7 cellular contexts compared by ENCODE assay signal in the genomic region with DNA sequence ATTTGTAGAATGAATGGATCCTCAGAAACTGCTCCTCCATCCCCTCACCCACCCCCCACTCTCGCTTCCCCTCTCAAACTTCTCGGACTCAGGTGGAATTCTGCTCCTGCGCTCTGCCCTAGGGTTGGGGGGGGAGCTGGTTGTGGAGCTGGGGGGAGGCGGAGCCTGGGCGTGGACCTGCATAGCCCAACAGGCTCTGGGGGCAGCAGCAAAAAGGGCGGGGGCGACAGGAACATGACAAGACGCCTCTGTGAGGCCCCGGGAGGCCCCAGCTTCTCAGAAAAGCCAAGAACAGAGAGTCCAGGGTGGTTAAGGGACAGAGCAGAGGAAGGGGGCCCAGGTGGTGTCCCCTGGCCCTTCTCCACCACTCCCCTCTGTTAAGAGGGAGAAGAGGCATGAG. TPM values are rescaled to one million over a fixed set of nuclear protein-coding genes. Genes with fewer than 3 reads are reported as not detected.
A peak's percentile ranks its signal among the peaks of the same experiment; 100 is the strongest.
DNase-seq lines count a peak whose midpoint lies in the region; TF ChIP-seq lines count a peak whose summit lies in the region.
"Had no signal": no experiment of that assay in that cellular context is flagged by ENCODE, and none has a peak within 500 bp of the region (broad histone marks: within the 10 kb centered on the region; RNA-seq: fewer than 3 reads in every experiment).

No MANE protein-coding gene starts in this region.

- H3K9me3 Mint-ChIP-seq in IgD-negative memory B cell: no peaks in the 10 kb centered on the region
- no peaks in the 10 kb centered on the region for H3K9me3 Mint-ChIP-seq in dendritic cell treated with granulocyte-macrophage colony-stimulating factor and Interleukin-4, amounts not matched to agents 40 ng/mL and 50 ng/mL, for 4 days

- H3K4me1 ChIP-seq in smooth muscle cell (ENCODE audit: low read depth): peaks cover 16% of the 10 kb centered on the region

- TF ChIP-seq CTCF in smooth muscle cell (IDR thresholded peaks at IDR 0.05; ENCODE audit: borderline replicate concordance, insufficient read depth, poor library complexity, severe bottlenecking): no peak

- H3K4me3 Mint-ChIP-seq in IgD-negative memory B cell: peak overlapping the region; percentile 72 to 97 (median 95)
- H3K4me3 Mint-ChIP-seq in dendritic cell treated with granulocyte-macrophage colony-stimulating factor and Interleukin-4, amounts not matched to agents 40 ng/mL and 50 ng/mL, for 4 days: peak overlapping the region; percentile 99

- no peaks in the 10 kb centered on the region for H3K9me3 ChIP-seq in smooth muscle cell (replicated peaks; ENCODE audit: low read depth)

- H3K4me1 Mint-ChIP-seq in IgD-negative memory B cell: peaks cover 20 to 30% (median 28%) of the 10 kb centered on the region in 3 donors
- H3K4me1 Mint-ChIP-seq in dendritic cell treated with granulocyte-macrophage colony-stimulating factor and Interleukin-4, amounts not matched to agents 40 ng/mL and 50 ng/mL, for 4 days (ENCODE audit: low read depth): peaks cover 66% of the 10 kb centered on the region

- H3K36me3 ChIP-seq in smooth muscle cell (ENCODE audit: low read depth): no peaks in the 10 kb centered on the region

- peaks cover 47% of the 10 kb centered on the region for H4K20me1 ChIP-seq in smooth muscle cell (ENCODE audit: low read depth)

- no peaks in the 10 kb centered on the region for H3K27me3 ChIP-seq in smooth muscle cell (ENCODE audit: low read depth)

- no peak overlapping the region for H3K9ac ChIP-seq in smooth muscle cell (ENCODE audit: low read depth)

- peaks cover 2% of the 10 kb centered on the region for H3K36me3 Mint-ChIP-seq in IgD-negative memory B cell
- H3K36me3 Mint-ChIP-seq in dendritic cell treated with granulocyte-macrophage colony-stimulating factor and Interleukin-4, amounts not matched to agents 40 ng/mL and 50 ng/mL, for 4 days (ENCODE audit: low read depth): peaks cover 87% of the 10 kb centered on the region

- H3K4me2 ChIP-seq in smooth muscle cell: peak overlapping the region; percentile 99

- peaks cover 31% of the 10 kb centered on the region for H3K79me2 ChIP-seq in smooth muscle cell (ENCODE audit: low read depth)

- H3K4me3 ChIP-seq in smooth muscle cell: peak overlapping the region; percentile 23

- no peak overlapping the region for H2AFZ ChIP-seq in smooth muscle cell (ENCODE audit: low read depth)

- DNase-seq in smooth muscle cell (lab: John Stamatoyannopoulos, UW; ENCODE audit: unreplicated experiment) (no peak), OCI-M1 (lab: John Stamatoyannopoulos, UW) (no peak), glomerular visceral epithelial cell (ENCODE audit: extremely low spot score) (no peak), foreskin melanocyte (no peak)
- DNase-seq: NCI-H446 had no signal

- intact Hi-C loops in dendritic cell treated with granulocyte-macrophage colony-stimulating factor and Interleukin-4, amounts not matched to agents 40 ng/mL and 50 ng/mL, for 4 days (cut with micrococcal nuclease): loop anchor here (5.0 to 10.0 kb wide), 2 partner anchors 67 to 229 kb away; partner anchors contain the start of gene POP7

- H3F3A ChIP-seq in smooth muscle cell (ENCODE audit: low read depth): no peaks in the 10 kb centered on the region

- no peaks in the 10 kb centered on the region for H3K27me3 Mint-ChIP-seq in IgD-negative memory B cell
- no peaks in the 10 kb centered on the region for H3K27me3 Mint-ChIP-seq in dendritic cell treated with granulocyte-macrophage colony-stimulating factor and Interleukin-4, amounts not matched to agents 40 ng/mL and 50 ng/mL, for 4 days

- WGBS in smooth muscle cell (ENCODE audit: low lambda C conversion rate): 67% methylated on average over 9 of the region's 9 CpGs

- no peak overlapping the region for H3K27ac ChIP-seq in smooth muscle cell (ENCODE audit: low read depth)

- H3K27ac Mint-ChIP-seq in IgD-negative memory B cell: peak overlapping the region; percentile 51 to 74 (median 71)
- H3K27ac Mint-ChIP-seq in dendritic cell treated with granulocyte-macrophage colony-stimulating factor and Interleukin-4, amounts not matched to agents 40 ng/mL and 50 ng/mL, for 4 days: peak overlapping the region; percentile 77

RNA-seq across cellular contexts. Expression of gene TSC22D4, which starts 3.5 kb away (rescaled TPM):
- polyA plus RNA-seq in IgD-negative memory B cell: 25.6 TPM
- 14.5 and 20.0 TPM in 2 replicates for total RNA-seq in smooth muscle cell
- polyA plus RNA-seq in smooth muscle cell: 46.9 and 51.1 TPM in 2 replicates

RNA-seq across cellular contexts. Expression of gene NYAP1, which starts 8.2 kb away (rescaled TPM):
- polyA plus RNA-seq in IgD-negative memory B cell: not detected
- 1.6 and 2.3 TPM in 2 replicates for total RNA-seq in smooth muscle cell
- 0.07 TPM in 1 of 2 replicates, not detected in the other for polyA plus RNA-seq in smooth muscle cell

RNA-seq across cellular contexts. Expression of gene SPACDR, which starts 11.5 kb away (rescaled TPM):
- polyA plus RNA-seq in IgD-negative memory B cell (0.78 TPM), smooth muscle cell (0.58 and 2.2 TPM in 2 replicates)
- total RNA-seq in smooth muscle cell: not detected in 2 replicates

RNA-seq across cellular contexts. Expression of gene PPP1R35, which starts 39.3 kb away (rescaled TPM):
- polyA plus RNA-seq in IgD-negative memory B cell (39.3 TPM), smooth muscle cell (41.6 and 46.0 TPM in 2 replicates)
- total RNA-seq in smooth muscle cell: 12.5 and 21.5 TPM in 2 replicates

RNA-seq across cellular contexts. Expression of gene MEPCE, which starts 45.9 kb away (rescaled TPM):
- 19.8 TPM for polyA plus RNA-seq in IgD-negative memory B cell
- 19.7 and 20.3 TPM in 2 replicates for total RNA-seq in smooth muscle cell
- polyA plus RNA-seq in smooth muscle cell: 14.8 and 14.9 TPM in 2 replicates
